In the genomic region with DNA sequence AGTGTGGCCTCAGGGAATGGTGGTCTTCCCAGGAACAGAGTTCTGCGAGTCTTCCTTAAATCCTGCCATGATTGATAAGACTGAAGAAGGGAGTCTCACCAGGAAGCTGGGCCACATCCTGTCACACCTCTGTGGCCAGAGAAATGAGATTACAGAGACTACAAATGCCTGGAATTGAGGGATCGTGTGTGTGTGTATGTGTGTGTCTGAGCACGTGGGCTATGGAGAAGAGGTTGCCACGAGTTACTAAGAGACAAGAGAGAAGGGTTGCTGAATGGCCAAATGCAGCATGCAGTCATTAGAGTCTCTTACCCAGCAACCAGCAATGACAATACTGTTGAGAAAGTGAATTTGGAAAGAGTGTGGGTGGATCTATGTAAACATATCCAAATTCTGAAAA, we compare ENCODE assay signal across 23 cellular contexts.
"Had no signal": no experiment of that assay in that cellular context is flagged by ENCODE, and none has a peak within 500 bp of the region (broad histone marks: within the 10 kb centered on the region; RNA-seq: fewer than 3 reads in every experiment).

No MANE protein-coding gene starts in this region.

- H3K4me3 ChIP-seq: neural progenitor cell, ovary, psoas muscle, right lobe of liver, sigmoid colon, stomach, thoracic aorta, thyroid gland, tibial nerve, upper lobe of left lung, vagina had no signal

- H3K36me3 ChIP-seq: neural progenitor cell, ovary, right lobe of liver, sigmoid colon, stomach, thoracic aorta, thyroid gland, tibial nerve, upper lobe of left lung, vagina had no signal

- DNase-seq: occipital lobe; ovary; posterior cingulate gyrus; psoas muscle; right cardiac atrium; right lobe of liver; sigmoid colon; small intestine; stimulated activated CD4-positive, alpha-beta T cell treated with anti-CD3 and anti-CD28 coated beads, Interleukin-15, amount 100 ng/mL, for 24 hours; stimulated activated CD4-positive, alpha-beta T cell treated with anti-CD3 and anti-CD28 coated beads, Interleukin-2, amount 100 ng/mL, for 24 hours; stimulated activated CD4-positive, alpha-beta T cell treated with anti-CD3 and anti-CD28 coated beads, Interleukin-2, amount 100 ng/mL, for 48 hours; stimulated activated CD4-positive, alpha-beta T cell treated with anti-CD3 and anti-CD28 coated beads, Interleukin-4, amount 100 ng/mL, for 24 hours; stimulated activated naive B cell treated with anti-CD40 and anti-IgM and Interleukin-4, amounts not matched to agents 10 μg/mL and 1 μg/mL and 100 μg/mL, for 72 hours; stimulated activated naive CD4-positive, alpha-beta T cell treated with Interleukin-2 at 50 U/mL for 16 hours; stomach; thyroid gland; trophoblast cell; upper lobe of left lung had no signal

- H3K27me3 ChIP-seq: neural progenitor cell, ovary, right lobe of liver, sigmoid colon, stomach, thyroid gland, tibial nerve, upper lobe of left lung, vagina had no signal

- FAIRE-seq: small intestine, urothelium cell line had no signal
